14 cellular contexts compared by ENCODE assay signal in the genomic region with DNA sequence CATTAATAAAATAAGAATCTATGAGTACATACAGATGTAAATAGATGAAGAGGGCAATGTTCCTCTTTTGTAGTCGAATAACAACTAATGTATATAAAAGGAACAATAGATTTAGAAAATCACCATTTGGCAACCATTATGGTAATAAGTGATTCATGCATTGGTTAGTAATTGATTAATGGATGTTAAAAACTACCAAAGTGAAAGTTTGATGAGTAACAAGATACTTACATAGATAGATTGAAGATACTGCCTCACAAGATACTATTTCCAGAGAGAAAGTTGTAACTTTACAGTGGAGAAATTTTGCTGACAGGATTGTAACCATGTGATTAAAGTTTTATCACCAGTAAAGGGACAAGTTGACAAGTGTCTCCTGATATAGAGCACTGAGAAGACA. TPM values are rescaled to one million over a fixed set of nuclear protein-coding genes. Genes with fewer than 3 reads are reported as not detected.
DNase-seq lines count a peak whose midpoint lies in the region; ATAC-seq and TF ChIP-seq lines count a peak whose summit lies in the region.
"Had no signal": no experiment of that assay in that cellular context is flagged by ENCODE, and none has a peak within 500 bp of the region (broad histone marks: within the 10 kb centered on the region; RNA-seq: fewer than 3 reads in every experiment).

No MANE protein-coding gene starts in this region.

- H3K36me3 Mint-ChIP-seq in natural killer cell = no peaks in the 10 kb centered on the region
- no peaks in the 10 kb centered on the region for H3K36me3 Mint-ChIP-seq in natural killer cell treated with Interleukin-12 subunit alpha and Interleukin-12 subunit beta and Interleukin-15 and Interleukin-18, amount 100 ng/mL, for 72 hours

- peak overlapping the region; percentile 8 to 32 for H3K27ac Mint-ChIP-seq in natural killer cell
- no peak overlapping the region for H3K27ac Mint-ChIP-seq in natural killer cell treated with Interleukin-12 subunit alpha and Interleukin-12 subunit beta and Interleukin-15 and Interleukin-18, amount 100 ng/mL, for 72 hours
- H3K27ac Mint-ChIP-seq: H9 had no signal

- intact Hi-C loops in natural killer cell (cut with micrococcal nuclease) = no loop called here

- no peaks in the 10 kb centered on the region for H3K9me3 ChIP-seq in SK-N-MC (ENCODE audit: low read depth, low read length)
- H3K9me3 ChIP-seq: Caco-2 had no signal

- no peak overlapping the region for H3K9ac ChIP-seq in SK-N-MC (ENCODE audit: insufficient read length)
- H3K9ac ChIP-seq: BLaER1 had no signal

- no peak for ATAC-seq in natural killer cell
- no peak for ATAC-seq in natural killer cell treated with Interleukin-12 subunit alpha and Interleukin-12 subunit beta and Interleukin-15 and Interleukin-18, amount 100 ng/mL, for 72 hours
- ATAC-seq in HG02885 (IDR thresholded peaks at IDR 0.05; ENCODE audit: poor library complexity, unreplicated experiment) = no peak

- TF ChIP-seq CTCF in natural killer cell (IDR thresholded peaks at IDR 0.05) (no peak), fibroblast of mammary gland (conservative IDR thresholded peaks at IDR 0.05; ENCODE audit: control insufficient read depth, insufficient read depth, low read depth, low read length) (no peak), GM10266 (IDR thresholded peaks at IDR 0.05; ENCODE audit: control insufficient read depth, insufficient read depth, low read depth, missing control alignments) (no peak)

- H3K27me3 Mint-ChIP-seq in natural killer cell (ENCODE audit: low read depth in 2 of 2) = no peaks in the 10 kb centered on the region
- H3K27me3 Mint-ChIP-seq in natural killer cell treated with Interleukin-12 subunit alpha and Interleukin-12 subunit beta and Interleukin-15 and Interleukin-18, amount 100 ng/mL, for 72 hours = no peaks in the 10 kb centered on the region
- H3K27me3 Mint-ChIP-seq: CD8-positive, alpha-beta memory T cell had no signal

- no peaks in the 10 kb centered on the region for H3K9me3 Mint-ChIP-seq in natural killer cell
- no peaks in the 10 kb centered on the region for H3K9me3 Mint-ChIP-seq in natural killer cell treated with Interleukin-12 subunit alpha and Interleukin-12 subunit beta and Interleukin-15 and Interleukin-18, amount 100 ng/mL, for 72 hours
- H3K9me3 Mint-ChIP-seq: H9 had no signal

- peaks cover 50 to 62% of the 10 kb centered on the region in 2 donors for H3K4me1 Mint-ChIP-seq in natural killer cell
- peaks cover 36 to 46% of the 10 kb centered on the region in 2 donors for H3K4me1 Mint-ChIP-seq in natural killer cell treated with Interleukin-12 subunit alpha and Interleukin-12 subunit beta and Interleukin-15 and Interleukin-18, amount 100 ng/mL, for 72 hours (ENCODE audit: low read depth in 2 of 2)

- peak overlapping the region; percentile 45 for H3K27ac ChIP-seq in SK-N-MC
- H3K27ac ChIP-seq: BLaER1 had no signal

- H3K36me3 ChIP-seq in SK-N-MC (ENCODE audit: insufficient read depth, low read length) = no peaks in the 10 kb centered on the region

- no peak overlapping the region for H3K4me3 ChIP-seq in SK-N-MC
- no peak overlapping the region for H3K4me3 ChIP-seq in fibroblast of mammary gland (ENCODE audit: control insufficient read depth, low read depth, low read length)
- H3K4me3 ChIP-seq: BLaER1 had no signal

- no peak overlapping the region for H3K4me3 Mint-ChIP-seq in natural killer cell
- H3K4me3 Mint-ChIP-seq in natural killer cell treated with Interleukin-12 subunit alpha and Interleukin-12 subunit beta and Interleukin-15 and Interleukin-18, amount 100 ng/mL, for 72 hours = no peak overlapping the region
- H3K4me3 Mint-ChIP-seq: CD8-positive, alpha-beta memory T cell; H9 had no signal

- DNase-seq in natural killer cell = no peak
- DNase-seq in natural killer cell treated with Interleukin-12 subunit alpha and Interleukin-12 subunit beta and Interleukin-15 and Interleukin-18, amount 100 ng/mL, for 72 hours (ENCODE audit: low spot score) = no peak
- no peak for DNase-seq in SK-N-MC (ENCODE audit: low read depth, low spot score)
- peak; percentile 34 for DNase-seq in fibroblast of mammary gland (ENCODE audit: low read depth)
- no peak for DNase-seq in stimulated activated naive CD4-positive, alpha-beta T cell (lab: John Stamatoyannopoulos, UW)
- no peak for DNase-seq in GM10266 (ENCODE audit: extremely low spot score)
- DNase-seq: Caco-2; CD8-positive, alpha-beta memory T cell; GF-D8; GOT3; H9; IMR-90 had no signal

RNA-seq across cellular contexts. Expression of gene TCF12, which starts 55.0 kb away (rescaled TPM):
- total RNA-seq in natural killer cell = 100 to 1,000 TPM in 2 of 3 donors, 10 to 100 TPM in 1; 84.1 to 111 (median 107) TPM
- total RNA-seq in natural killer cell treated with Interleukin-12 subunit alpha and Interleukin-12 subunit beta and Interleukin-15 and Interleukin-18, amount 100 ng/mL, for 72 hours = 100 to 1,000 TPM in 1 of 2 donors, 10 to 100 TPM in 1; 69.4 to 140 TPM

Comparison
In these comparisons a context has a peak if more than half of its experiments do, and no peak if none do; other contexts are left out.
1. H3K27ac Mint-ChIP-seq: peak in natural killer cell (2 of 2); none in natural killer cell treated with Interleukin-12 subunit alpha and Interleukin-12 subunit beta and Interleukin-15 and Interleukin-18, amount 100 ng/mL, for 72 hours (0 of 2).